ENCODE assay signal across 8 cellular contexts in genomic region chr9:29211681-29212589, GRCh38. TPM values are rescaled to one million over a fixed set of nuclear protein-coding genes. Genes with fewer than 3 reads are reported as not detected.
A peak's percentile ranks its signal among the peaks of the same experiment; 100 is the strongest.
DNase-seq lines count a peak whose midpoint lies in the region; ATAC-seq and TF ChIP-seq lines count a peak whose summit lies in the region.

No MANE protein-coding gene starts in this region.

- WGBS in liver = 3% methylated on average over 71 of the region's 71 CpGs

- no peak overlapping the region for H3K4me3 ChIP-seq in CD8-positive, alpha-beta T cell (ENCODE audit: low read depth, low read length)
- H3K4me3 ChIP-seq in liver (ENCODE audit: low read depth in 1 of 3, low read length in 3 of 3) = peak overlapping the region in 1 of 3 donors; percentile 42

- H3K27me3 ChIP-seq in CD8-positive, alpha-beta T cell (ENCODE audit: insufficient read depth, low read length) = peaks cover 13% of the 10 kb centered on the region
- peaks cover 0 to 25% (median 14%) of the 10 kb centered on the region in 4 donors for H3K27me3 ChIP-seq in liver (ENCODE audit: control insufficient read depth in 4 of 4, insufficient read depth in 4 of 4, low read length in 3 of 4)

- no peak for TF ChIP-seq RAD21 in liver (IDR thresholded peaks at IDR 0.05)

- no peak overlapping the region for H3K9ac ChIP-seq in liver (ENCODE audit: low read depth in 1 of 2, low read length in 2 of 2)

- DNase-seq in CD8-positive, alpha-beta T cell = peak in 3 of 7 experiments; percentile 4 to 26 (median 15)
- DNase-seq in RPMI8226 = peak; percentile 54
- DNase-seq in chondrocyte (ENCODE audit: low spot score) = no peak
- peak; percentile 17 to 27 for DNase-seq in stimulated activated CD4-positive, alpha-beta T cell treated with anti-CD3 and anti-CD28 coated beads, Interleukin-4, amount 100 ng/mL, for 48 hours (ENCODE audit: low read depth in 2 of 2)
- DNase-seq in GF-D8 (lab: John Stamatoyannopoulos, UW) = no peak

- POLR2A ChIA-PET in CD8-positive, alpha-beta T cell (lab: Charles Lee) = no interaction called here

- H3K27me3 Mint-ChIP-seq in CD8-positive, alpha-beta T cell (ENCODE audit: low read depth) = peaks cover 46% of the 10 kb centered on the region
- peaks cover 69% of the 10 kb centered on the region for H3K27me3 Mint-ChIP-seq in chondrocyte (ENCODE audit: low read depth)

- no peaks in the 10 kb centered on the region for H3K9me3 ChIP-seq in CD8-positive, alpha-beta T cell (ENCODE audit: low read length)
- H3K9me3 ChIP-seq in liver (ENCODE audit: control insufficient read depth in 4 of 4, low read length in 3 of 4) = no peaks in the 10 kb centered on the region

- H3K4me3 Mint-ChIP-seq in CD8-positive, alpha-beta T cell = peak overlapping the region; percentile 42
- H3K4me3 Mint-ChIP-seq in chondrocyte (ENCODE audit: unreplicated experiment) = peak overlapping the region; percentile 68

- CTCF ChIA-PET in CD8-positive, alpha-beta T cell (lab: Charles Lee) = no interaction called here

- H3K36me3 ChIP-seq in CD8-positive, alpha-beta T cell (ENCODE audit: insufficient read depth, low read length) = no peaks in the 10 kb centered on the region
- no peaks in the 10 kb centered on the region for H3K36me3 ChIP-seq in liver (ENCODE audit: control insufficient read depth in 4 of 4, insufficient read depth in 3 of 4, low read depth in 1 of 4, low read length in 3 of 4)

- intact Hi-C loops in CD8-positive, alpha-beta T cell (cut with DNase I, micrococcal nuclease) = no loop called here

- H3K36me3 Mint-ChIP-seq in CD8-positive, alpha-beta T cell = no peaks in the 10 kb centered on the region
- no peaks in the 10 kb centered on the region for H3K36me3 Mint-ChIP-seq in chondrocyte (ENCODE audit: low read depth)

- H3K27ac ChIP-seq in CD8-positive, alpha-beta T cell (ENCODE audit: low read depth, low read length) = no peak overlapping the region
- H3K27ac ChIP-seq in liver (ENCODE audit: low read depth in 1 of 2, low read length in 2 of 2) = no peak overlapping the region

- H3K4me1 Mint-ChIP-seq in CD8-positive, alpha-beta T cell (ENCODE audit: low read depth) = peaks cover 24% of the 10 kb centered on the region
- peaks cover 28% of the 10 kb centered on the region for H3K4me1 Mint-ChIP-seq in chondrocyte (ENCODE audit: low read depth)

- ATAC-seq in CD8-positive, alpha-beta T cell = peak; percentile 82
- ATAC-seq in GM19438 (IDR thresholded peaks at IDR 0.05; ENCODE audit: low read depth, unreplicated experiment) (peak; percentile 92), HG03439 (IDR thresholded peaks at IDR 0.05; ENCODE audit: unreplicated experiment) (peak; percentile 92)

- H3K4me1 ChIP-seq in CD8-positive, alpha-beta T cell (ENCODE audit: insufficient read depth, low read length) = no peaks in the 10 kb centered on the region
- H3K4me1 ChIP-seq in liver (ENCODE audit: control insufficient read depth in 4 of 4, insufficient read depth in 4 of 4, low read length in 3 of 4) = peaks cover 6 to 25% (median 14%) of the 10 kb centered on the region in 4 donors

- no peak overlapping the region for H3K27ac Mint-ChIP-seq in CD8-positive, alpha-beta T cell
- H3K27ac Mint-ChIP-seq in chondrocyte (ENCODE audit: unreplicated experiment) = no peak overlapping the region

- TF ChIP-seq CTCF in CD8-positive, alpha-beta T cell (IDR thresholded peaks at IDR 0.05) = peak; percentile 26
- TF ChIP-seq CTCF in chondrocyte (IDR thresholded peaks at IDR 0.05) (peak; percentile 83), liver (IDR thresholded peaks at IDR 0.05; ENCODE audit: low read depth, low read length, missing input control) (peak; percentile 60)

- no peaks in the 10 kb centered on the region for H3K9me3 Mint-ChIP-seq in CD8-positive, alpha-beta T cell
- H3K9me3 Mint-ChIP-seq in chondrocyte (ENCODE audit: low read depth) = no peaks in the 10 kb centered on the region

TF ChIP-seq in liver, 16 proteins besides CTCF, POLR2A, EP300 and RAD21:
- TF ChIP-seq ATF3 (IDR thresholded peaks at IDR 0.05) = no peak

RNA-seq across cellular contexts. Expression of gene LINGO2, which starts 1.5 kb away (rescaled TPM):
- total RNA-seq in CD8-positive, alpha-beta T cell = not detected
- total RNA-seq in chondrocyte = 0.17 to 0.46 TPM in 2 of 3 replicates, not detected in the other
- not detected for total RNA-seq in liver
- polyA plus RNA-seq in liver = not detected

Comparison
In these comparisons a context has a peak if more than half of its experiments do, and no peak if none do; other contexts are left out.
1. DNase-seq: peak in RPMI8226 (single experiment) and stimulated activated CD4-positive, alpha-beta T cell treated with anti-CD3 and anti-CD28 coated beads, Interleukin-4, amount 100 ng/mL, for 48 hours (2 of 2); none in chondrocyte (single experiment) and GF-D8 (single experiment).
2. CTCF ChIP-seq: peak in every context shown above with its lines; median percentile 83 in chondrocyte; 60 in liver; 26 in CD8-positive, alpha-beta T cell.
3. Peak in every context shown above with its lines, with median percentiles within 50 percentile points of each other: ATAC-seq.